ENCODE assay signal across 8 cellular contexts in the genomic region with DNA sequence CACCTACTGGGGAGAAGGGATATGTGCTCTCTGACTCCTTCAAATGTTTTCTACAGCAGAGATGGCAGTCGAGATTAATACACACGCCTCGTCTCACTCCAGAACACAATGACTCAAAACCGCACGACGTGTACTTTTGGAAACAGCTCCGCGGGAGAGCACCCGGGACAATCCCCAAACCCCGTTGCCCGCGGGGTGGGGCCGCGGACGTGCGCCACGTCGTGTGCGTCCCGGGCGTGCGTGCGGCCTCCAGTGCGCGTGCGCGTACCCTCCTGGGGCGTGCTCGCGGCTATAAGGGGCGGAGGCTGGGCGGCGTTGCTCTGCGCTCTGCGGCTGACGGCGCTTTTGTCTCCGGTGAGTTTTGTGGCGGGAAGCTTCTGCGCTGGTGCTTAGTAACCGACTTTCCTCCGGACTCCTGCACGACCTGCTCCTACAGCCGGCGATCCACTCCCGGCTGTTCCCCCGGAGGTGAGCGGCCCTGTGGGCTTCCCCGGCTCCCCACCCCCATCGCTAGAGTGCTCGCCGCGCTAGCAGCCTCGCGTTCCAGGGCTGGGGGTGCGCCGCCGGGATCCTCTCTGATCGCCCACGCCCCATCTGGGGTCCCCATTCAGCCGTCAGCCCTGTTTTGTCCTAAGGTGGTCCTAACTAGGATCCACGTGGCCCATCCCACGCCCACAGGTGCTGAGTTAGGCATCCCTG. TPM values are rescaled to one million over a fixed set of nuclear protein-coding genes. Genes with fewer than 3 reads are reported as not detected.
DNase-seq lines count a peak whose midpoint lies in the region; ATAC-seq and TF ChIP-seq lines count a peak whose summit lies in the region.

A gene with protein sequence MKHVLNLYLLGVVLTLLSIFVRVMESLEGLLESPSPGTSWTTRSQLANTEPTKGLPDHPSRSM (plus strand): TSS at position 323 of the 699 bp plus-strand sequence. CDS start 1,391 bp downstream, outside the sequence.

- peak; percentile 100 for DNase-seq in Daoy (ENCODE audit: low read depth)
- peak; percentile 86 for DNase-seq in GOT3 (lab: John Stamatoyannopoulos, UW)
- peak; percentile 99 for DNase-seq in LHCN-M2 (ENCODE audit: low read depth)
- peak; percentile 98 for DNase-seq in RPMI7951 (ENCODE audit: low read depth)
- DNase-seq in activated T-helper 1 cell treated with anti-CD3 and anti-CD28 coated beads, Interleukin-2, amount 50 U/mL, for 16 hours (ENCODE audit: low read depth in 1 of 2, low spot score in 1 of 2) = peak; percentile 79 to 93
- DNase-seq in fibroblast of lung (ENCODE audit: low read depth in 2 of 2) = peak; percentile 96 to 97
- DNase-seq in naive thymus-derived CD4-positive, alpha-beta T cell = peak; percentile 90 to 98 (median 93)

- H3K4me1 Mint-ChIP-seq in naive thymus-derived CD4-positive, alpha-beta T cell = peaks cover 13 to 65% (median 22%) of the 10 kb centered on the region in 7 donors
- peaks cover 52% of the 10 kb centered on the region for H3K4me1 Mint-ChIP-seq in stimulated activated memory B cell treated with anti-CD40 and anti-IgM and Interleukin-4, amounts not matched to agents 10 μg/mL and 1 μg/mL and 100 μg/mL, for 72 hours

- TF ChIP-seq CTCF in fibroblast of lung (conservative IDR thresholded peaks at IDR 0.05 in 1 of 2, IDR thresholded peaks at IDR 0.05 in 1 of 2; ENCODE audit: low read depth in 1 of 2, low read length in 2 of 2) = no peak

- H3K27me3 ChIP-seq in fibroblast of lung (ENCODE audit: control insufficient read depth, insufficient read depth, low read length) = no peaks in the 10 kb centered on the region
- no peaks in the 10 kb centered on the region for H3K27me3 ChIP-seq in naive thymus-derived CD4-positive, alpha-beta T cell (ENCODE audit: control insufficient read depth in 2 of 2, insufficient read depth in 2 of 2, low read length in 2 of 2)

- H3K4me3 ChIP-seq in fibroblast of lung (replicated peaks in 1 of 4; ENCODE audit: control extremely low read depth in 1 of 4, insufficient read depth in 1 of 4, low read depth in 3 of 4, low read length in 4 of 4) = peak within 1 kb of the TSS; percentile 98 to 100 (median 100)
- peak within 1 kb of the TSS; percentile 85 for H3K4me3 ChIP-seq in naive thymus-derived CD4-positive, alpha-beta T cell (ENCODE audit: low read length)

- POLR2A ChIA-PET in naive thymus-derived CD4-positive, alpha-beta T cell (lab: Charles Lee) = interaction anchor here (0.9 to 1.5 kb wide), 5 partner anchors 12 to 112 kb away, joined by 3 to 4 read pairs (median 3); a partner anchor contains a TSS

- H3K27me3 Mint-ChIP-seq in naive thymus-derived CD4-positive, alpha-beta T cell = peaks cover 0 to 8% (median 0%) of the 10 kb centered on the region in 5 donors
- no peaks in the 10 kb centered on the region for H3K27me3 Mint-ChIP-seq in stimulated activated memory B cell treated with anti-CD40 and anti-IgM and Interleukin-4, amounts not matched to agents 10 μg/mL and 1 μg/mL and 100 μg/mL, for 72 hours

- peak; percentile 95 for ATAC-seq in naive thymus-derived CD4-positive, alpha-beta T cell
- peak; percentile 96 for ATAC-seq in stimulated activated memory B cell treated with anti-CD40 and anti-IgM and Interleukin-4, amounts not matched to agents 10 μg/mL and 1 μg/mL and 100 μg/mL, for 72 hours

- peak within 1 kb of the TSS; percentile 86 for H3K9ac ChIP-seq in fibroblast of lung (ENCODE audit: insufficient read depth, low read length)

- intact Hi-C loops in naive thymus-derived CD4-positive, alpha-beta T cell (cut with micrococcal nuclease) = loop anchor here (1.0 to 5.0 kb wide), 10 partner anchors 21 to 868 kb away; a partner anchor contains a TSS

- peaks cover 26% of the 10 kb centered on the region for H3K79me2 ChIP-seq in fibroblast of lung (ENCODE audit: control insufficient read depth, insufficient read depth, low read length)

- H3K9me3 ChIP-seq in fibroblast of lung (ENCODE audit: control insufficient read depth, insufficient read depth, low read depth, low read length) = no peaks in the 10 kb centered on the region
- no peaks in the 10 kb centered on the region for H3K9me3 ChIP-seq in naive thymus-derived CD4-positive, alpha-beta T cell (ENCODE audit: control insufficient read depth in 2 of 3, low read length in 3 of 3)

- H3K4me1 ChIP-seq in fibroblast of lung (ENCODE audit: control insufficient read depth, extremely low read depth, insufficient read depth, low read length) = peaks cover 19% of the 10 kb centered on the region
- H3K4me1 ChIP-seq in naive thymus-derived CD4-positive, alpha-beta T cell (ENCODE audit: control insufficient read depth in 2 of 2, insufficient read depth in 2 of 2, low read length in 2 of 2) = peaks cover 12 to 22% of the 10 kb centered on the region in 2 donors

- peaks cover 2% of the 10 kb centered on the region for H3K36me3 ChIP-seq in fibroblast of lung (ENCODE audit: control insufficient read depth, insufficient read depth, low read length)
- H3K36me3 ChIP-seq in naive thymus-derived CD4-positive, alpha-beta T cell (ENCODE audit: control insufficient read depth in 2 of 3, insufficient read depth in 3 of 3, low read length in 3 of 3) = no peaks in the 10 kb centered on the region

- H2AFZ ChIP-seq in fibroblast of lung (ENCODE audit: low read length) = peak within 1 kb of the TSS; percentile 83

- peaks cover 0 to 21% (median 0%) of the 10 kb centered on the region in 5 donors for H3K36me3 Mint-ChIP-seq in naive thymus-derived CD4-positive, alpha-beta T cell
- peaks cover 11% of the 10 kb centered on the region for H3K36me3 Mint-ChIP-seq in stimulated activated memory B cell treated with anti-CD40 and anti-IgM and Interleukin-4, amounts not matched to agents 10 μg/mL and 1 μg/mL and 100 μg/mL, for 72 hours

- H3K27ac ChIP-seq in fibroblast of lung (ENCODE audit: insufficient read depth, low read length) = peak within 1 kb of the TSS; percentile 89
- peak within 1 kb of the TSS; percentile 83 for H3K27ac ChIP-seq in naive thymus-derived CD4-positive, alpha-beta T cell (ENCODE audit: low read depth, low read length)

- peak within 1 kb of the TSS; percentile 72 to 98 (median 89) for H3K27ac Mint-ChIP-seq in naive thymus-derived CD4-positive, alpha-beta T cell
- H3K27ac Mint-ChIP-seq in stimulated activated memory B cell treated with anti-CD40 and anti-IgM and Interleukin-4, amounts not matched to agents 10 μg/mL and 1 μg/mL and 100 μg/mL, for 72 hours = peak within 1 kb of the TSS; percentile 98

- peaks cover 0 to 1% (median 0%) of the 10 kb centered on the region in 11 donors for H3K9me3 Mint-ChIP-seq in naive thymus-derived CD4-positive, alpha-beta T cell
- no peaks in the 10 kb centered on the region for H3K9me3 Mint-ChIP-seq in stimulated activated memory B cell treated with anti-CD40 and anti-IgM and Interleukin-4, amounts not matched to agents 10 μg/mL and 1 μg/mL and 100 μg/mL, for 72 hours

- CTCF ChIA-PET in naive thymus-derived CD4-positive, alpha-beta T cell (lab: Charles Lee) = interaction anchor here (1.0 to 4.4 kb wide), 3 partner anchors 20 to 58 kb away, joined by 3 to 49 read pairs (median 6); no protein-coding TSS in a partner anchor

- H3K4me2 ChIP-seq in fibroblast of lung (ENCODE audit: extremely low read depth, insufficient read depth, low read length) = peak within 1 kb of the TSS; percentile 98

- peak within 1 kb of the TSS; percentile 81 to 96 (median 92) for H3K4me3 Mint-ChIP-seq in naive thymus-derived CD4-positive, alpha-beta T cell
- H3K4me3 Mint-ChIP-seq in stimulated activated memory B cell treated with anti-CD40 and anti-IgM and Interleukin-4, amounts not matched to agents 10 μg/mL and 1 μg/mL and 100 μg/mL, for 72 hours = peak within 1 kb of the TSS; percentile 93

- no peaks in the 10 kb centered on the region for H4K20me1 ChIP-seq in fibroblast of lung (ENCODE audit: control insufficient read depth, extremely low read depth, insufficient read depth, low read length)

RNA-seq across cellular contexts. Expression of the gene that starts here (rescaled TPM):
- total RNA-seq in Daoy (2014; rRNA removed; shearing (Covaris generic)) = 37.4 and 39.8 TPM in 2 replicates
- total RNA-seq in LHCN-M2 (2014; rRNA removed) (20.6 and 22.1 TPM in 2 replicates), fibroblast of lung (17.7 and 30.8 TPM in 2 replicates)
- 31.3 TPM for polyA plus RNA-seq in LHCN-M2 (2012)
- 18.7 and 29.1 TPM in 2 replicates for total RNA-seq in RPMI7951 (2014; rRNA removed; shearing (Covaris generic))
- 14.8 and 20.1 TPM in 2 replicates for polyA plus RNA-seq in fibroblast of lung
- 8.7 and 12.0 TPM in 2 replicates for polyA plus RNA-seq in fibroblast of lung (2012)
- 16.8 and 40.7 TPM in 2 replicates for polyA minus RNA-seq in fibroblast of lung (ENCODE audit: low replicate concordance)
- 10 to 100 TPM in 1 of 5 experiments, 1 to 10 TPM in 4; 2.4 to 39.5 (median 4.4) TPM for total RNA-seq in naive thymus-derived CD4-positive, alpha-beta T cell
- 1 to 10 TPM; 2.5 to 3.1 TPM for polyA plus RNA-seq in naive thymus-derived CD4-positive, alpha-beta T cell

Comparison
In these comparisons a context has a peak if more than half of its experiments do, and no peak if none do; other contexts are left out.
1. Peak in every context shown above with its lines: DNase-seq, ATAC-seq, H3K4me3 ChIP-seq and H3K27ac ChIP-seq.